In the genomic region with DNA sequence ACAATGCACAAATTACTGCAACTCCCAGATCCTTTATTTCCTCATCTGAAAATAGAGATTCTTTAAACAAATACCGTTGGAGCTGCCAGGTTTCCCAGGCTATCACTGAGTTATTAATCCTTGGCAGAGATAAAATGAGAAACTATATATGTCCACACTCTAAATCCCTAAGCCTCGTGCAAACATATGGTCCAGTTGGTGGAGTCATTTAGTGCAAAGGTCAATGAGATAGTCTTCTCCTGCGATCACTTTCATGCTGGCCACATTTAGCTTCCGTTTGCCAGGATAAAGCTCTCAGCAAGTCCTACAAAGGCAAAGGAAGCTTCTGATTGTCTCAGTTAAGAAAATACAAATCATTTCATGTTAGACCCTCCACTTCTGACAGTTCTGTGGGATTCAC, we compare ENCODE assay signal across 36 cellular contexts. TPM values are rescaled to one million over a fixed set of nuclear protein-coding genes. Genes with fewer than 3 reads are reported as not detected.
"Had no signal": no experiment of that assay in that cellular context is flagged by ENCODE, and none has a peak within 500 bp of the region (broad histone marks: within the 10 kb centered on the region; RNA-seq: fewer than 3 reads in every experiment).

No MANE protein-coding gene starts in this region.

- DNase-seq: activated CD4-positive, alpha-beta T cell treated with anti-CD3 and anti-CD28 coated beads, Interleukin-2, amount 10 ng/mL, durations not matched to agents 24 days and 14 days; activated CD4-positive, alpha-beta T cell treated with anti-CD3 and anti-CD28 coated beads, Interleukin-2, amount 50 U/mL, for 4 hours; activated CD8-positive, alpha-beta T cell treated with anti-CD3 and anti-CD28 coated beads for 36 hours; activated effector memory CD4-positive, alpha-beta T cell treated with anti-CD3 and anti-CD28 coated beads, Interleukin-2, amount 50 U/mL, for 16 hours; activated naive CD4-positive, alpha-beta T cell; activated naive CD4-positive, alpha-beta T cell treated with anti-CD3 and anti-CD28 coated beads, Interleukin-2, amount 50 U/mL, for 16 hours; activated naive CD8-positive, alpha-beta T cell treated with anti-CD3 and anti-CD28 coated beads for 36 hours; activated T-cell treated with anti-CD3 and anti-CD28 coated beads, Interleukin-2, amount 50 U/mL, for 1 hour; activated T-cell treated with anti-CD3 and anti-CD28 coated beads, Interleukin-2, amount 50 U/mL, for 72 hours; amniotic stem cell; aorta; brain microvascular endothelial cell; central memory CD4-positive, alpha-beta T cell; Kasumi-1; KG1; NCI-H1092 treated with DMSO at 0.1 percent for 48 hours; NCI-H1417; NCI-H146; NCI-H187; NCI-H2029 treated with DMSO at 0.1 percent for 48 hours; NCI-H2107; NCI-H2171; NCI-H510A; NCI-H526; NCI-H748 treated with DMSO at 0.1 percent for 48 hours; NK-92 treated with Interleukin-12 subunit alpha and Interleukin-12 subunit beta, amount 100 ng/mL, for 24 hours; RPMI8226; SHP77 treated with DMSO at 0.1 percent for 48 hours; SK-N-SH had no signal

- H3K9ac ChIP-seq: SK-N-SH had no signal

- H3K36me3 Mint-ChIP-seq: activated naive CD8-positive, alpha-beta T cell treated with anti-CD3 and anti-CD28 coated beads for 36 hours had no signal

- H3K4me3 ChIP-seq: SJSA1 had no signal

- FAIRE-seq: TTC549 had no signal

- H3K4me1 Mint-ChIP-seq: activated CD4-positive, alpha-beta T cell treated with anti-CD3 and anti-CD28 coated beads, Interleukin-2, amount 10 ng/mL, durations not matched to agents 24 days and 14 days; activated naive CD8-positive, alpha-beta T cell treated with anti-CD3 and anti-CD28 coated beads for 36 hours; activated T-helper 17 cell treated with anti-CD3 and anti-CD28 coated beads, Interleukin-2, amount 50 U/mL, for 72 hours had no signal

- H3K27me3 Mint-ChIP-seq: activated CD8-positive, alpha-beta T cell treated with anti-CD3 and anti-CD28 coated beads for 36 hours had no signal

- H3K4me3 Mint-ChIP-seq: activated CD4-positive, alpha-beta T cell treated with anti-CD3 and anti-CD28 coated beads, Interleukin-2, amount 10 ng/mL, durations not matched to agents 24 days and 14 days; activated CD8-positive, alpha-beta T cell treated with anti-CD3 and anti-CD28 coated beads for 36 hours; activated naive CD8-positive, alpha-beta T cell treated with anti-CD3 and anti-CD28 coated beads for 36 hours; activated T-cell treated with anti-CD3 and anti-CD28 coated beads, Interleukin-2, amount 50 U/mL, for 72 hours; activated T-helper 17 cell treated with anti-CD3 and anti-CD28 coated beads, Interleukin-2, amount 50 U/mL, for 72 hours; T-helper 1 cell treated with Interleukin-12 subunit alpha and Interleukin-12 subunit beta and Interleukin-4 antibody, amounts not matched to agents 30 μg/mL and 1 μg/mL, for 36 hours; T-helper 2 cell treated with Interferon-gamma antibody and Interleukin-4, amounts not matched to agents 5 μg/mL and 100 μg/mL, for 36 hours had no signal

- H3K4me2 ChIP-seq: SK-N-SH had no signal

- H3K27me3 ChIP-seq: brain microvascular endothelial cell, SJSA1 had no signal

- H3K36me3 ChIP-seq: brain microvascular endothelial cell, SJSA1 had no signal

- H3K9me3 Mint-ChIP-seq: activated CD4-positive, alpha-beta T cell treated with anti-CD3 and anti-CD28 coated beads, Interleukin-2, amount 10 ng/mL, durations not matched to agents 24 days and 14 days; activated naive CD8-positive, alpha-beta T cell treated with anti-CD3 and anti-CD28 coated beads for 36 hours; T-helper 1 cell treated with Interleukin-12 subunit alpha and Interleukin-12 subunit beta and Interleukin-4 antibody, amounts not matched to agents 30 μg/mL and 1 μg/mL, for 36 hours; T-helper 2 cell treated with Interferon-gamma antibody and Interleukin-4, amounts not matched to agents 5 μg/mL and 100 μg/mL, for 36 hours had no signal

- H3K4me1 ChIP-seq: SJSA1 had no signal

- ATAC-seq: activated CD8-positive, alpha-beta T cell treated with anti-CD3 and anti-CD28 coated beads for 36 hours; activated T-cell treated with anti-CD3 and anti-CD28 coated beads, Interleukin-2, amount 50 U/mL, for 72 hours; activated T-helper 17 cell treated with anti-CD3 and anti-CD28 coated beads, Interleukin-2, amount 50 U/mL, for 72 hours had no signal

- H3K27ac ChIP-seq: brain microvascular endothelial cell, SJSA1 had no signal

- H3K27ac Mint-ChIP-seq: activated CD4-positive, alpha-beta T cell treated with anti-CD3 and anti-CD28 coated beads, Interleukin-2, amount 10 ng/mL, durations not matched to agents 24 days and 14 days; activated CD8-positive, alpha-beta T cell treated with anti-CD3 and anti-CD28 coated beads for 36 hours; activated naive CD8-positive, alpha-beta T cell treated with anti-CD3 and anti-CD28 coated beads for 36 hours; activated T-cell treated with anti-CD3 and anti-CD28 coated beads, Interleukin-2, amount 50 U/mL, for 72 hours; activated T-helper 17 cell treated with anti-CD3 and anti-CD28 coated beads, Interleukin-2, amount 50 U/mL, for 72 hours; T-helper 1 cell treated with Interleukin-12 subunit alpha and Interleukin-12 subunit beta and Interleukin-4 antibody, amounts not matched to agents 30 μg/mL and 1 μg/mL, for 36 hours; T-helper 2 cell treated with Interferon-gamma antibody and Interleukin-4, amounts not matched to agents 5 μg/mL and 100 μg/mL, for 36 hours had no signal

- H3K9me3 ChIP-seq: SJSA1, SK-N-SH had no signal

RNA-seq across cellular contexts. Expression of a gene that starts 11.0 kb away (rescaled TPM):
- total RNA-seq: activated CD4-positive, alpha-beta T cell treated with anti-CD3 and anti-CD28 coated beads, Interleukin-2, amount 10 ng/mL, durations not matched to agents 24 days and 14 days; activated CD8-positive, alpha-beta memory T cell treated with anti-CD3 and anti-CD28 coated beads for 36 hours; activated CD8-positive, alpha-beta T cell treated with anti-CD3 and anti-CD28 coated beads for 36 hours; activated naive CD8-positive, alpha-beta T cell treated with anti-CD3 and anti-CD28 coated beads for 36 hours; activated T-cell treated with anti-CD3 and anti-CD28 coated beads, Interleukin-2, amount 50 U/mL, for 72 hours; activated T-helper 17 cell treated with anti-CD3 and anti-CD28 coated beads, Interleukin-2, amount 50 U/mL, for 72 hours; OCI-LY7; SJSA1 had no signal
- polyA plus RNA-seq: SK-N-SH had no signal
